In the genomic region with DNA sequence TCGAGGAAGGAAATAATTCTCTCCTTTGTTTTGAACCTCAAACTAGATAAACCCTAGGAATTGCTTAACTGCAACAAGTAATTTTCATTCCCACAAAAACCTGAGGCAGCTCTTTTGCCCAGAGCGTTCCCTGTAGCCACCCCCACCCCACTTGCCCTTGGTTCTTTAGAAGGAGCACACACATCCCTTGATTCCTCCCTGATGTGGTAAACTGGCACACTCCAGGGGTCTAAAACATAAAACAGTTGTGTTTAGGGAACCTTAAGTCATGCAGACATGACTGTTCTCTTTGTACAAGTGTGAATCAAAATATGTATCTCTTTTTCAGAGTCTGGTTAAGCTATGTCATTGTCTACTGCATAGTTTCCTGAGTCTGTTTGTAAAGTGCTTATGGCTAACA, we compare ENCODE assay signal across 23 cellular contexts. TPM values are rescaled to one million over a fixed set of nuclear protein-coding genes. Genes with fewer than 3 reads are reported as not detected.
DNase-seq lines count a peak whose midpoint lies in the region; ATAC-seq, FAIRE-seq and TF ChIP-seq lines count a peak whose summit lies in the region.
"Had no signal": no experiment of that assay in that cellular context is flagged by ENCODE, and none has a peak within 500 bp of the region (broad histone marks: within the 10 kb centered on the region; RNA-seq: fewer than 3 reads in every experiment).

No MANE protein-coding gene starts in this region.

- TF ChIP-seq CTCF in A673 (conservative IDR thresholded peaks at IDR 0.05; ENCODE audit: low read depth, low read length), result no peak
- TF ChIP-seq CTCF in K562 (IDR thresholded peaks at IDR 0.05 in 2 of 3, conservative IDR thresholded peaks at IDR 0.05 in 1 of 3; ENCODE audit: insufficient read depth in 2 of 3, low read depth in 1 of 3, low read length in 3 of 3), result no peak
- TF ChIP-seq CTCF in endodermal cell (conservative IDR thresholded peaks at IDR 0.05), result no peak

- in situ Hi-C loops in K562 (cut with MboI), result no loop called here

- no peak overlapping the region for H3K4ac ChIP-seq in mesenchymal stem cell (ENCODE audit: low read depth in 1 of 2, low read length in 2 of 2)

- 73% methylated on average over 2 of the region's 2 CpGs for WGBS in K562 (ENCODE audit: insufficient coverage, low coverage, missing lambda C conversion rate)
- 79% methylated on average over 2 of the region's 2 CpGs for WGBS in mesenchymal stem cell
- 94% methylated on average over 2 of the region's 2 CpGs; no CpG with 5 or more reads in 1 of the 2 experiments for WGBS in endodermal cell (ENCODE audit: insufficient coverage in 1 of 2, insufficient read length in 1 of 2), 2 experiments

- peaks cover 64% of the 10 kb centered on the region for H3K36me3 ChIP-seq in A673 (ENCODE audit: insufficient read depth, low read length, poor library complexity, severe bottlenecking)
- peaks cover 49% of the 10 kb centered on the region for H3K36me3 ChIP-seq in CD4-positive, CD25-positive, alpha-beta regulatory T cell (ENCODE audit: control insufficient read depth, insufficient read depth, low read length)
- H3K36me3 ChIP-seq in K562 (ENCODE audit: control insufficient read depth, insufficient read depth, low read length), result peaks cover 54% of the 10 kb centered on the region
- H3K36me3 ChIP-seq in mesenchymal stem cell (ENCODE audit: control insufficient read depth in 1 of 2, insufficient read depth in 2 of 2, low read depth in 1 of 2, low read length in 2 of 2), result peaks cover 14 to 73% of the 10 kb centered on the region in 2 experiments
- peaks cover 73% of the 10 kb centered on the region for H3K36me3 ChIP-seq in endodermal cell (ENCODE audit: control insufficient read depth, insufficient read depth, low read length)

- no peaks in the 10 kb centered on the region for H3K27me3 Mint-ChIP-seq in CD4-positive, CD25-positive, alpha-beta regulatory T cell
- no peaks in the 10 kb centered on the region for H3K27me3 Mint-ChIP-seq in endodermal cell (ENCODE audit: insufficient read depth)
- H3K27me3 Mint-ChIP-seq: activated CD4-positive, alpha-beta memory T cell treated with anti-CD3 and anti-CD28 coated beads for 36 hours; activated naive CD4-positive, alpha-beta T cell treated with anti-CD3 and anti-CD28 coated beads, Interleukin-2, amount 10 ng/mL, durations not matched to agents 7 days and 5 days had no signal

- BruUV-seq in A673 (replicated peaks; lab: Mats Ljungman, UMichigan) (TSS peak; percentile 16), K562 (replicated peaks; lab: Mats Ljungman, UMichigan) (no TSS peak)

- H3K14ac ChIP-seq in mesenchymal stem cell (ENCODE audit: low read length in 2 of 2), result no peak overlapping the region

- H4K8ac ChIP-seq in mesenchymal stem cell (ENCODE audit: low read length), result no peak overlapping the region

- H3K4me3 ChIP-seq in A673 (ENCODE audit: low read depth, low read length, poor library complexity, severe bottlenecking) (no peak overlapping the region), K562 (no peak overlapping the region), mesenchymal stem cell (ENCODE audit: insufficient read depth in 1 of 2, low read depth in 1 of 2, low read length in 2 of 2) (no peak overlapping the region), endodermal cell (ENCODE audit: low read length) (no peak overlapping the region)
- no peak overlapping the region for H3K4me3 ChIP-seq in CD4-positive, CD25-positive, alpha-beta regulatory T cell (ENCODE audit: low read depth, low read length)

- DNase-seq in A673 (ENCODE audit: low spot score), result no peak
- no peak for DNase-seq in CD4-positive, CD25-positive, alpha-beta regulatory T cell
- DNase-seq in K562 (ENCODE audit: extremely low read depth in 1 of 4, low spot score in 3 of 4), result no peak
- DNase-seq in mesenchymal stem cell, result no peak
- DNase-seq in kidney tubule cell (ENCODE audit: low spot score), result no peak
- no peak for DNase-seq in endodermal cell
- no peak for DNase-seq in T-helper 9 cell
- DNase-seq: activated CD4-positive, alpha-beta memory T cell treated with anti-CD3 and anti-CD28 coated beads for 36 hours; activated naive CD4-positive, alpha-beta T cell treated with anti-CD3 and anti-CD28 coated beads, Interleukin-2, amount 10 ng/mL, durations not matched to agents 7 days and 5 days; activated T-cell treated with anti-CD3 and anti-CD28 coated beads, Interleukin-2, amount 50 U/mL, for 1 hour; brain microvascular endothelial cell; COR-L47; DND-41; foreskin keratinocyte; KG1; kidney; NCI-H1694; NCI-H748 treated with DMSO at 0.1 percent for 48 hours; OCI-M1; posterior cingulate gyrus; SIG-M5 had no signal

- H3K36me3 Mint-ChIP-seq in CD4-positive, CD25-positive, alpha-beta regulatory T cell, result peaks cover 32% of the 10 kb centered on the region
- peaks cover 64% of the 10 kb centered on the region for H3K36me3 Mint-ChIP-seq in endodermal cell (ENCODE audit: low read depth)

- intact Hi-C loops in A673 (cut with micrococcal nuclease; ENCODE audit: unreplicated experiment) (no loop called here), K562 (cut with micrococcal nuclease) (no loop called here)

- H3K4me1 Mint-ChIP-seq in CD4-positive, CD25-positive, alpha-beta regulatory T cell, result peaks cover 0 to 30% (median 22%) of the 10 kb centered on the region in 4 donors
- peaks cover 8% of the 10 kb centered on the region for H3K4me1 Mint-ChIP-seq in endodermal cell

- no peaks in the 10 kb centered on the region for H3K9me1 ChIP-seq in K562 (ENCODE audit: control insufficient read depth, insufficient read depth, low read length)

- H3K9me3 Mint-ChIP-seq in CD4-positive, CD25-positive, alpha-beta regulatory T cell, result no peaks in the 10 kb centered on the region
- no peaks in the 10 kb centered on the region for H3K9me3 Mint-ChIP-seq in endodermal cell
- H3K9me3 Mint-ChIP-seq: activated CD4-positive, alpha-beta memory T cell treated with anti-CD3 and anti-CD28 coated beads for 36 hours; activated naive CD4-positive, alpha-beta T cell treated with anti-CD3 and anti-CD28 coated beads, Interleukin-2, amount 10 ng/mL, durations not matched to agents 7 days and 5 days had no signal

- H3K27me3 ChIP-seq in A673 (replicated peaks; ENCODE audit: insufficient read depth, low read depth, low read length, poor library complexity) (no peaks in the 10 kb centered on the region), K562 (ENCODE audit: control insufficient read depth in 2 of 2, insufficient read depth in 2 of 2, low read length in 2 of 2) (no peaks in the 10 kb centered on the region), mesenchymal stem cell (ENCODE audit: control insufficient read depth in 1 of 2, insufficient read depth in 1 of 2, low read length in 2 of 2) (no peaks in the 10 kb centered on the region), endodermal cell (ENCODE audit: control insufficient read depth, insufficient read depth, low read length, poor library complexity, severe bottlenecking) (no peaks in the 10 kb centered on the region)
- H3K27me3 ChIP-seq in CD4-positive, CD25-positive, alpha-beta regulatory T cell (ENCODE audit: control insufficient read depth, insufficient read depth, low read length), result no peaks in the 10 kb centered on the region
- H3K27me3 ChIP-seq: brain microvascular endothelial cell, foreskin keratinocyte had no signal

- TF ChIP-seq RAD21 in K562 (CRISPR knock-in tag; conservative IDR thresholded peaks at IDR 0.05 in 1 of 2, IDR thresholded peaks at IDR 0.05 in 1 of 2), result no peak

- no peak overlapping the region for H4K91ac ChIP-seq in mesenchymal stem cell (ENCODE audit: low read length)

- no peaks in the 10 kb centered on the region for H4K20me1 ChIP-seq in K562 (replicated peaks; ENCODE audit: control insufficient read depth, insufficient read depth, low read length)

- ATAC-seq in CD4-positive, CD25-positive, alpha-beta regulatory T cell (ENCODE audit: low read depth in 2 of 2), result no peak
- ATAC-seq in K562, result no peak
- ATAC-seq: foreskin keratinocyte had no signal

- POLR2A ChIA-PET in A673 (lab: Charles Lee; ENCODE audit: low non-redundant PET), result no interaction called here
- POLR2A ChIA-PET in K562 (lab: Yijun Ruan, JAX), result interaction anchor here (0.7 to 4.1 kb wide), 5 partner anchors 10 to 299 kb away, joined by 3 to 22 read pairs (median 3); partner anchors contain the start of gene MAPK1IP1L

- H3K79me1 ChIP-seq in mesenchymal stem cell (replicated peaks; ENCODE audit: low read length, poor library complexity, severe bottlenecking), result peaks cover 4% of the 10 kb centered on the region

- no peak overlapping the region for H3K23ac ChIP-seq in mesenchymal stem cell (ENCODE audit: low read length in 2 of 2)

- H3K27ac Mint-ChIP-seq in CD4-positive, CD25-positive, alpha-beta regulatory T cell, result no peak overlapping the region
- no peak overlapping the region for H3K27ac Mint-ChIP-seq in endodermal cell
- H3K27ac Mint-ChIP-seq: activated CD4-positive, alpha-beta memory T cell treated with anti-CD3 and anti-CD28 coated beads for 36 hours; activated naive CD4-positive, alpha-beta T cell treated with anti-CD3 and anti-CD28 coated beads, Interleukin-2, amount 10 ng/mL, durations not matched to agents 7 days and 5 days had no signal

- no peak overlapping the region for H2BK5ac ChIP-seq in mesenchymal stem cell (ENCODE audit: low read depth, low read length, poor library complexity, severe bottlenecking)

- H3K18ac ChIP-seq in mesenchymal stem cell (ENCODE audit: low read depth in 1 of 2, low read length in 2 of 2), result no peak overlapping the region

- CTCF ChIA-PET in A673 (lab: Charles Lee) (no interaction called here), K562 (lab: Yijun Ruan, JAX; ENCODE audit: low intra/inter-chr PET ratio) (no interaction called here)

- peaks cover 15% of the 10 kb centered on the region for H3K79me2 ChIP-seq in K562 (ENCODE audit: control insufficient read depth, insufficient read depth, low read length)

- no peak; the same call in 1 of the 2 replicates for TF ChIP-seq POLR2A in K562 (conservative IDR thresholded peaks at IDR 0.05)

- H2BK12ac ChIP-seq in mesenchymal stem cell (ENCODE audit: low read length in 2 of 2), result no peak overlapping the region

- H2AFZ ChIP-seq in K562 (ENCODE audit: low read depth, low read length) (no peak overlapping the region), mesenchymal stem cell (ENCODE audit: low read depth, low read length) (no peak overlapping the region)

- H2BK15ac ChIP-seq in mesenchymal stem cell (ENCODE audit: low read depth, poor library complexity, severe bottlenecking), result no peak overlapping the region

- H3K27ac ChIP-seq in A673 (ENCODE audit: low read depth, low read length, poor library complexity, severe bottlenecking) (no peak overlapping the region), K562 (ENCODE audit: extremely low read depth, low read depth, low read length) (no peak overlapping the region), mesenchymal stem cell (ENCODE audit: low read length, poor library complexity, severe bottlenecking) (no peak overlapping the region), endodermal cell (ENCODE audit: low read depth, low read length) (no peak overlapping the region)
- H3K27ac ChIP-seq in CD4-positive, CD25-positive, alpha-beta regulatory T cell (ENCODE audit: insufficient read depth, low read length, poor library complexity, severe bottlenecking), result peak overlapping the region; percentile 5
- H3K27ac ChIP-seq: brain microvascular endothelial cell, foreskin keratinocyte had no signal

- H2AK5ac ChIP-seq in mesenchymal stem cell (ENCODE audit: low read length, severe bottlenecking), result no peak overlapping the region

- TF ChIP-seq EP300 in K562 (IDR thresholded peaks at IDR 0.05; ENCODE audit: low read length), result no peak

- H3K4me2 ChIP-seq in K562 (ENCODE audit: insufficient read depth, low read length) (no peak overlapping the region), mesenchymal stem cell (ENCODE audit: low read length, poor library complexity, severe bottlenecking) (no peak overlapping the region)

- H2BK120ac ChIP-seq in mesenchymal stem cell (ENCODE audit: low read depth, low read length), result no peak overlapping the region

- peaks cover 3% of the 10 kb centered on the region for H3K4me1 ChIP-seq in A673 (ENCODE audit: insufficient read depth, low read length, poor library complexity, severe bottlenecking)
- peaks cover 4% of the 10 kb centered on the region for H3K4me1 ChIP-seq in CD4-positive, CD25-positive, alpha-beta regulatory T cell (ENCODE audit: control insufficient read depth, insufficient read depth, low read length, poor library complexity, severe bottlenecking)
- H3K4me1 ChIP-seq in K562 (replicated peaks in 1 of 2; ENCODE audit: control insufficient read depth in 2 of 2, insufficient read depth in 2 of 2, low read length in 2 of 2), result peaks cover 0 to 3% of the 10 kb centered on the region in 2 experiments; a peak in 1 of 5 replicates
- H3K4me1 ChIP-seq in mesenchymal stem cell (ENCODE audit: control insufficient read depth, insufficient read depth, low read depth, low read length), result no peaks in the 10 kb centered on the region
- no peaks in the 10 kb centered on the region for H3K4me1 ChIP-seq in endodermal cell (ENCODE audit: control insufficient read depth, insufficient read depth, low read length)
- H3K4me1 ChIP-seq: foreskin keratinocyte had no signal

- FAIRE-seq in K562 (lab: Jason Lieb, UNC), result no peak
- FAIRE-seq: endothelial cell of umbilical vein, H54 had no signal

- H3K9me3 ChIP-seq in A673 (ENCODE audit: low read depth, low read length, poor library complexity, severe bottlenecking) (no peaks in the 10 kb centered on the region), K562 (replicated peaks; ENCODE audit: control insufficient read depth, insufficient read depth, low read depth, low read length) (no peaks in the 10 kb centered on the region), mesenchymal stem cell (ENCODE audit: control insufficient read depth, low read length) (no peaks in the 10 kb centered on the region), endodermal cell (ENCODE audit: control insufficient read depth, low read length) (no peaks in the 10 kb centered on the region)
- no peaks in the 10 kb centered on the region for H3K9me3 ChIP-seq in CD4-positive, CD25-positive, alpha-beta regulatory T cell (ENCODE audit: control insufficient read depth in 2 of 2, low read length in 2 of 2)

- H3K4me3 Mint-ChIP-seq in CD4-positive, CD25-positive, alpha-beta regulatory T cell, result no peak overlapping the region
- no peak overlapping the region for H3K4me3 Mint-ChIP-seq in endodermal cell
- H3K4me3 Mint-ChIP-seq: activated CD4-positive, alpha-beta memory T cell treated with anti-CD3 and anti-CD28 coated beads for 36 hours; activated naive CD4-positive, alpha-beta T cell treated with anti-CD3 and anti-CD28 coated beads, Interleukin-2, amount 10 ng/mL, durations not matched to agents 7 days and 5 days had no signal

- no peak overlapping the region for H3K9ac ChIP-seq in K562 (ENCODE audit: insufficient read depth in 1 of 2, low read depth in 2 of 2, low read length in 2 of 2)
- peak overlapping the region; percentile 28 for H3K9ac ChIP-seq in mesenchymal stem cell (ENCODE audit: low read length)
- H3K9ac ChIP-seq in endodermal cell (ENCODE audit: extremely low read depth, low read length, poor library complexity, severe bottlenecking), result no peak overlapping the region

RNA-seq across cellular contexts. Expression of gene MAPK1IP1L, which starts 14.0 kb away (rescaled TPM):
- total RNA-seq in A673 (2021), result 150 and 164 TPM in 2 replicates
- 193 TPM for total RNA-seq in CD4-positive, CD25-positive, alpha-beta regulatory T cell
- polyA plus RNA-seq in CD4-positive, CD25-positive, alpha-beta regulatory T cell, result 100 to 1,000 TPM in 2 of 4 donors, 10 to 100 TPM in 2; 97.1 to 129 (median 101) TPM
- 33.0 and 36.2 TPM in 2 replicates for total RNA-seq in K562 (2011; cell fraction: chromatin; rRNA removed; ENCODE audit: low replicate concordance)
- 9.7 and 9.9 TPM in 2 replicates for total RNA-seq in K562 (2011; cell fraction: nucleolus; rRNA removed)
- total RNA-seq in K562 (2011; cell fraction: nucleoplasm; rRNA removed), result 21.7 and 46.0 TPM in 2 replicates
- total RNA-seq in K562 (2014; rRNA removed), result 30.2 and 32.7 TPM in 2 replicates
- total RNA-seq in K562 (2014; rRNA removed; fragmentation: Illumina TruSeq; extraction: Trizol), result 39.7 and 40.5 TPM in 2 replicates
- total RNA-seq in K562 (2015; rRNA removed; fragmentation: Illumina TruSeq; extraction: Trizol), result 43.1 and 49.8 TPM in 2 replicates
- total RNA-seq in K562 (2021), result 75.8 and 76.5 TPM in 2 replicates
- polyA plus RNA-seq in K562 (2011; rRNA removed), result 35.9 and 47.3 TPM in 2 replicates
- polyA plus RNA-seq in K562 (2011; cell fraction: cytosol; rRNA removed), result 144 and 246 TPM in 2 replicates
- 37.9 and 69.7 TPM in 2 replicates for polyA plus RNA-seq in K562 (2011; cell fraction: nucleus; rRNA removed)
- 43.8 and 70.2 TPM in 2 replicates for polyA plus RNA-seq in K562 (2012)
- 99.4 and 104 TPM in 2 replicates for polyA plus RNA-seq in K562 (2014; fragmentation: Illumina TruSeq; extraction: Trizol)
- polyA plus RNA-seq in K562 (2014; fragmentation: Nextera tagmentation; extraction: Ambion mirVana), result 10 to 100 TPM; 54.6 to 96.8 TPM
- 41.5 and 47.9 TPM in 2 replicates for polyA plus RNA-seq in K562 (2014; rRNA removed)
- polyA minus RNA-seq in K562 (2011; rRNA and poly(A)+ RNA removed), result 45.7 and 71.6 TPM in 2 replicates
- polyA minus RNA-seq in K562 (2011; cell fraction: cytosol; rRNA and poly(A)+ RNA removed), result 118 and 162 TPM in 2 replicates
- polyA minus RNA-seq in K562 (2011; cell fraction: nucleus; rRNA and poly(A)+ RNA removed), result 11.0 and 13.3 TPM in 2 replicates
- polyA plus RNA-seq in mesenchymal stem cell (2013, experiment 1 of 2), result 123 TPM
- 118 TPM for polyA plus RNA-seq in mesenchymal stem cell (2013, experiment 2 of 2)
- 100 to 1,000 TPM; 122 to 153 TPM for total RNA-seq in endodermal cell
- 124 TPM for polyA plus RNA-seq in endodermal cell (2013, experiment 1 of 2)
- polyA plus RNA-seq in endodermal cell (2013, experiment 2 of 2), result 111 TPM

RNA-seq across cellular contexts. Expression of gene SOCS4, which starts 38.4 kb away (rescaled TPM):
- total RNA-seq in A673 (2021), result 32.1 and 35.5 TPM in 2 replicates
- 28.5 TPM for total RNA-seq in CD4-positive, CD25-positive, alpha-beta regulatory T cell
- polyA plus RNA-seq in CD4-positive, CD25-positive, alpha-beta regulatory T cell, result 1 to 10 TPM; 2.5 to 3.8 (median 2.7) TPM
- total RNA-seq in K562 (2011; cell fraction: chromatin; rRNA removed; ENCODE audit: low replicate concordance), result 4.1 and 15.7 TPM in 2 replicates
- total RNA-seq in K562 (2011; cell fraction: nucleolus; rRNA removed), result 2.5 and 3.8 TPM in 2 replicates
- 8.5 and 15.8 TPM in 2 replicates for total RNA-seq in K562 (2011; cell fraction: nucleoplasm; rRNA removed)
- total RNA-seq in K562 (2014; rRNA removed), result 5.5 and 6.8 TPM in 2 replicates
- total RNA-seq in K562 (2014; rRNA removed; fragmentation: Illumina TruSeq; extraction: Trizol), result 12.7 and 14.9 TPM in 2 replicates
- 10.3 and 12.4 TPM in 2 replicates for total RNA-seq in K562 (2015; rRNA removed; fragmentation: Illumina TruSeq; extraction: Trizol)
- 9.7 and 10.9 TPM in 2 replicates for total RNA-seq in K562 (2021)
- 10.8 and 11.7 TPM in 2 replicates for polyA plus RNA-seq in K562 (2011; rRNA removed)
- 2.1 and 5.5 TPM in 2 replicates for polyA plus RNA-seq in K562 (2011; cell fraction: cytosol; rRNA removed)
- 5.1 and 5.8 TPM in 2 replicates for polyA plus RNA-seq in K562 (2011; cell fraction: nucleus; rRNA removed)
- 5.4 and 7.4 TPM in 2 replicates for polyA plus RNA-seq in K562 (2012)
- polyA plus RNA-seq in K562 (2014; fragmentation: Illumina TruSeq; extraction: Trizol), result 8.6 and 9.9 TPM in 2 replicates
- 1 to 10 TPM; 2.6 to 2.9 TPM for polyA plus RNA-seq in K562 (2014; fragmentation: Nextera tagmentation; extraction: Ambion mirVana)
- 8.0 and 8.1 TPM in 2 replicates for polyA plus RNA-seq in K562 (2014; rRNA removed)
- polyA minus RNA-seq in K562 (2011; rRNA and poly(A)+ RNA removed), result 9.6 and 13.8 TPM in 2 replicates
- polyA minus RNA-seq in K562 (2011; cell fraction: cytosol; rRNA and poly(A)+ RNA removed), result 3.4 and 4.2 TPM in 2 replicates
- polyA minus RNA-seq in K562 (2011; cell fraction: nucleus; rRNA and poly(A)+ RNA removed), result 3.9 and 7.3 TPM in 2 replicates
- 11.3 TPM for polyA plus RNA-seq in mesenchymal stem cell (2013, experiment 1 of 2)
- polyA plus RNA-seq in mesenchymal stem cell (2013, experiment 2 of 2), result 11.8 TPM
- 10 to 100 TPM; 28.0 to 32.0 TPM for total RNA-seq in endodermal cell
- 18.8 TPM for polyA plus RNA-seq in endodermal cell (2013, experiment 1 of 2)
- polyA plus RNA-seq in endodermal cell (2013, experiment 2 of 2), result 18.8 TPM

RNA-seq across cellular contexts. Expression of gene WDHD1, which starts 38.5 kb away (rescaled TPM):
- 47.7 and 52.7 TPM in 2 replicates for total RNA-seq in A673 (2021)
- 4.7 TPM for total RNA-seq in CD4-positive, CD25-positive, alpha-beta regulatory T cell
- polyA plus RNA-seq in CD4-positive, CD25-positive, alpha-beta regulatory T cell, result 1 to 10 TPM; 1.7 to 3.3 (median 3.0) TPM
- 23.2 and 65.5 TPM in 2 replicates for total RNA-seq in K562 (2011; cell fraction: chromatin; rRNA removed; ENCODE audit: low replicate concordance)
- total RNA-seq in K562 (2011; cell fraction: nucleolus; rRNA removed), result 10.3 and 11.7 TPM in 2 replicates
- total RNA-seq in K562 (2011; cell fraction: nucleoplasm; rRNA removed), result 20.5 and 21.0 TPM in 2 replicates
- 18.0 and 19.3 TPM in 2 replicates for total RNA-seq in K562 (2014; rRNA removed)
- 36.1 and 46.2 TPM in 2 replicates for total RNA-seq in K562 (2014; rRNA removed; fragmentation: Illumina TruSeq; extraction: Trizol)
- total RNA-seq in K562 (2015; rRNA removed; fragmentation: Illumina TruSeq; extraction: Trizol), result 27.1 and 30.0 TPM in 2 replicates
- total RNA-seq in K562 (2021), result 34.1 and 40.5 TPM in 2 replicates
- polyA plus RNA-seq in K562 (2011; rRNA removed), result 25.8 and 39.1 TPM in 2 replicates
- polyA plus RNA-seq in K562 (2011; cell fraction: cytosol; rRNA removed), result 6.4 and 11.3 TPM in 2 replicates
- 12.5 and 12.8 TPM in 2 replicates for polyA plus RNA-seq in K562 (2011; cell fraction: nucleus; rRNA removed)
- 14.8 and 18.4 TPM in 2 replicates for polyA plus RNA-seq in K562 (2012)
- polyA plus RNA-seq in K562 (2014; fragmentation: Illumina TruSeq; extraction: Trizol), result 25.0 and 30.8 TPM in 2 replicates
- 10 to 100 TPM; 11.7 to 20.4 TPM for polyA plus RNA-seq in K562 (2014; fragmentation: Nextera tagmentation; extraction: Ambion mirVana)
- 24.0 and 25.2 TPM in 2 replicates for polyA plus RNA-seq in K562 (2014; rRNA removed)
- 85.5 and 88.2 TPM in 2 replicates for polyA minus RNA-seq in K562 (2011; rRNA and poly(A)+ RNA removed)
- 18.1 and 24.5 TPM in 2 replicates for polyA minus RNA-seq in K562 (2011; cell fraction: cytosol; rRNA and poly(A)+ RNA removed)
- 16.3 and 25.2 TPM in 2 replicates for polyA minus RNA-seq in K562 (2011; cell fraction: nucleus; rRNA and poly(A)+ RNA removed)
- 3.3 TPM for polyA plus RNA-seq in mesenchymal stem cell (2013, experiment 1 of 2)
- 2.8 TPM for polyA plus RNA-seq in mesenchymal stem cell (2013, experiment 2 of 2)
- 10 to 100 TPM; 63.4 to 99.3 TPM for total RNA-seq in endodermal cell
- polyA plus RNA-seq in endodermal cell (2013, experiment 1 of 2), result 34.0 TPM
- polyA plus RNA-seq in endodermal cell (2013, experiment 2 of 2), result 31.7 TPM
